ENCODE assay signal across 13 cellular contexts in the genomic region with DNA sequence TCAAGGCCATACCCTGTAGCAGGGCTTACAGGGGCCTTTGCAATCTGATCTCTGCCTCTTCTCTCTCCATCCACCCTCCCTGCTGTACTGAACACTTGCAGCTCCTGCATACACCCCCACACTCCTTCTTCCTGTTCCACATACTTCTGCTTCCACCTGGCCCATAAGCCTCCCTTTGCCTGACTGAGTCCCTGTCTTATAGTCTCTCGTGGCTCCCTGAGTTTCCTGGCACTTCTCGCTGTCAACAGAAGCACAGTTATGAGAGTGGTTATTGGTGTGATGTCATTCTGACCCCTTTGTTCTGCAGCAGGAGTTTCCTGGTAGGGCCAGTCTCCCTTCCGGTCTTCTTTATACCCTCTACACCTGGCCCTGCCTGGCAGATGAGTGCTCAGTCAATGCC. TPM values are rescaled to one million over a fixed set of nuclear protein-coding genes. Genes with fewer than 3 reads are reported as not detected.
DNase-seq lines count a peak whose midpoint lies in the region; ATAC-seq, FAIRE-seq and TF ChIP-seq lines count a peak whose summit lies in the region.
"Had no signal": no experiment of that assay in that cellular context is flagged by ENCODE, and none has a peak within 500 bp of the region (broad histone marks: within the 10 kb centered on the region; RNA-seq: fewer than 3 reads in every experiment).

No MANE protein-coding gene starts in this region.

- H3K4me1 ChIP-seq in esophagus muscularis mucosa (peaks cover 0 to 16% (median 10%) of the 10 kb centered on the region in 4 donors), small intestine (ENCODE audit: control insufficient read depth in 2 of 2, insufficient read depth in 1 of 2, low read depth in 1 of 2, low read length in 1 of 2) (peaks cover 8 to 17% of the 10 kb centered on the region in 2 donors)
- H3K4me1 ChIP-seq: right lobe of liver had no signal

- TF ChIP-seq CTCF in esophagus muscularis mucosa (IDR thresholded peaks at IDR 0.05), result no peak

- WGBS in esophagus muscularis mucosa, result 35% methylated on average over 3 of the region's 3 CpGs
- WGBS in small intestine, 3 donors, result 11 to 40% (median 36%) methylated on average over 3 of the region's 3 CpGs

- intact Hi-C loops in esophagus muscularis mucosa (cut with DNase I), result no loop called here

- no peaks in the 10 kb centered on the region for H3K9me3 ChIP-seq in esophagus muscularis mucosa
- H3K9me3 ChIP-seq in small intestine (ENCODE audit: control insufficient read depth, low read depth), result no peaks in the 10 kb centered on the region
- H3K9me3 ChIP-seq: right lobe of liver, thoracic aorta had no signal

- no peaks in the 10 kb centered on the region for H3K27me3 ChIP-seq in esophagus muscularis mucosa
- no peaks in the 10 kb centered on the region for H3K27me3 ChIP-seq in small intestine (ENCODE audit: control insufficient read depth in 2 of 2, insufficient read depth in 2 of 2, low read length in 2 of 2)
- H3K27me3 ChIP-seq: right lobe of liver had no signal

- FAIRE-seq in small intestine (lab: Jason Lieb, UNC), result no peak

- H3K36me3 ChIP-seq in esophagus muscularis mucosa (no peaks in the 10 kb centered on the region), small intestine (ENCODE audit: control insufficient read depth in 2 of 2, insufficient read depth in 2 of 2, low read length in 2 of 2) (no peaks in the 10 kb centered on the region)
- H3K36me3 ChIP-seq: right lobe of liver, thoracic aorta had no signal

- H3K4me3 ChIP-seq in esophagus muscularis mucosa, result no peak overlapping the region
- no peak overlapping the region for H3K4me3 ChIP-seq in small intestine (ENCODE audit: low read depth in 1 of 2, low read length in 2 of 2)
- H3K4me3 ChIP-seq: right lobe of liver, thoracic aorta had no signal

- DNase-seq in NOMO-1 treated with DMSO at 0.1 percent for 48 hours (lab: John Stamatoyannopoulos, UW; ENCODE audit: unreplicated experiment) (peak; percentile 25), NOMO-1 (lab: John Stamatoyannopoulos, UW; ENCODE audit: unreplicated experiment in 2 of 2) (no peak), NCI-H2196 (lab: John Stamatoyannopoulos, UW; ENCODE audit: unreplicated experiment) (peak; percentile 66), esophagus muscularis mucosa (ENCODE audit: extremely low spot score) (peak; percentile 81), small intestine (peak; percentile 41), activated gamma-delta T cell (lab: John Stamatoyannopoulos, UW) (no peak)
- no peak for DNase-seq in stimulated activated naive CD4-positive, alpha-beta T cell treated with Interleukin-2 at 50 U/mL for 16 hours (lab: John Stamatoyannopoulos, UW)
- DNase-seq: activated T-cell treated with anti-CD3 and anti-CD28 coated beads, Interleukin-2, amount 50 U/mL, for 4 hours; DMS79; NCI-H526 had no signal

- H3K27ac ChIP-seq in esophagus muscularis mucosa (replicated peaks in 1 of 4) (no peak overlapping the region), small intestine (ENCODE audit: low read depth in 1 of 2, low read length in 1 of 2) (no peak overlapping the region)
- H3K27ac ChIP-seq: right lobe of liver, thoracic aorta had no signal

- TF ChIP-seq POLR2A in esophagus muscularis mucosa (IDR thresholded peaks at IDR 0.05; ENCODE audit: low read depth), result no peak

- TF ChIP-seq EP300 in esophagus muscularis mucosa (IDR thresholded peaks at IDR 0.05), result no peak

- ATAC-seq in HG03196 (IDR thresholded peaks at IDR 0.05; ENCODE audit: unreplicated experiment), result no peak
- ATAC-seq: activated T-cell treated with anti-CD3 and anti-CD28 coated beads, Interleukin-2, amount 50 U/mL, for 4 hours had no signal

RNA-seq across cellular contexts. Expression of a gene that starts 20.3 kb away (rescaled TPM):
- total RNA-seq in esophagus muscularis mucosa, result 10 to 100 TPM; 24.9 to 51.7 (median 31.5) TPM
- 1 to 10 TPM; 4.1 to 7.2 (median 4.9) TPM for polyA plus RNA-seq in small intestine

RNA-seq across cellular contexts. Expression of a gene that starts 49.0 kb away (rescaled TPM):
- 100 to 1,000 TPM in 2 of 4 donors, 10 to 100 TPM in 2; 83.1 to 219 (median 141) TPM for total RNA-seq in esophagus muscularis mucosa
- polyA plus RNA-seq in small intestine, result 10 to 100 TPM in 1 of 3 donors, 1 to 10 TPM in 1, under 1 TPM in 1; 0.45 to 31.6 (median 1.6) TPM

RNA-seq across cellular contexts. Expression of a gene that starts 59.9 kb away (rescaled TPM):
- under 1 TPM in 1 of 4 donors, not detected in 3; 0.23 TPM for total RNA-seq in esophagus muscularis mucosa
- 100 to 1,000 TPM; 205 to 238 (median 219) TPM for polyA plus RNA-seq in small intestine
- total RNA-seq: right lobe of liver, thoracic aorta had no signal

Comparison
In these comparisons a context has a peak if more than half of its experiments do, and no peak if none do; other contexts are left out.
1. DNase-seq: peak in NOMO-1 treated with DMSO at 0.1 percent for 48 hours (single experiment), NCI-H2196 (single experiment), esophagus muscularis mucosa (single experiment) and small intestine (single experiment); none in NOMO-1 (0 of 2), stimulated activated naive CD4-positive, alpha-beta T cell treated with Interleukin-2 at 50 U/mL for 16 hours (single experiment) and activated gamma-delta T cell (single experiment).